22 cellular contexts compared by ENCODE assay signal in the genomic region with DNA sequence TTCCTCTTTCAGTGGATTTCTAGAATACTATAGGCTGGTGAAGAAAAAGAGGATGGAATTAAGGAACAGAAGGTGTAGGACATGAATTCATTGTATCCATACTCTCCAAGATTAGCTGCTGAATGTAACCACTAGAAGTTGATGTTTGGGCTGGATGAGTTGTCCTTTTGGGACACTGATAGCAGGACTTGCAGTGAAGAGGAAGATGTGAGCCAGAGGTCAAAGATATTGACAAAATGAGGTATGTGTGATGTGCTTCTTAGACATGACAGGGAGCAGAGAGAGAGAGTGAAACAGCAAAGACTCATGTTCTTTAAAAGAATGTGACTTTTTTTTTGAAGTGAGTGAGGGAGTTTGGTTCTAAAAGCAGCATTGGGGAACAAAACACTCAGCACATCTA.
A peak's percentile ranks its signal among the peaks of the same experiment; 100 is the strongest.
DNase-seq lines count a peak whose midpoint lies in the region; ATAC-seq and FAIRE-seq lines count a peak whose summit lies in the region.
"Had no signal": no experiment of that assay in that cellular context is flagged by ENCODE, and none has a peak within 500 bp of the region (broad histone marks: within the 10 kb centered on the region; RNA-seq: fewer than 3 reads in every experiment).

No MANE protein-coding gene starts in this region.

- no peaks in the 10 kb centered on the region for H3K79me2 ChIP-seq in mesendoderm (ENCODE audit: control insufficient read depth, insufficient read depth, low read length)

- H3K27ac ChIP-seq in esophagus (ENCODE audit: low read depth in 2 of 2, low read length in 1 of 2): peak overlapping the region; percentile 55 to 73
- no peak overlapping the region for H3K27ac ChIP-seq in mesendoderm (ENCODE audit: low read depth, low read length)
- H3K27ac ChIP-seq: 22Rv1, HL-60, SJSA1 had no signal

- ATAC-seq in left ventricle myocardium superior (peak; percentile 52), Right ventricle myocardium inferior (no peak), GM19397 (IDR thresholded peaks at IDR 0.05; ENCODE audit: unreplicated experiment) (no peak)
- no peak for ATAC-seq in activated T-helper 17 cell treated with anti-CD3 and anti-CD28 coated beads, Interleukin-2, amount 50 U/mL, for 72 hours (replicated peaks)

- H3K4me3 Mint-ChIP-seq in activated T-helper 17 cell treated with anti-CD3 and anti-CD28 coated beads, Interleukin-2, amount 50 U/mL, for 72 hours: no peak overlapping the region
- H3K4me3 Mint-ChIP-seq: CD14-positive monocyte, H9, IgD-negative memory B cell had no signal

- H2AK5ac ChIP-seq in mesendoderm (ENCODE audit: low read length): no peak overlapping the region

- H3K9me3 ChIP-seq in esophagus (ENCODE audit: control insufficient read depth in 2 of 2, insufficient read depth in 1 of 2, low read depth in 1 of 2, low read length in 1 of 2): no peaks in the 10 kb centered on the region
- H3K9me3 ChIP-seq: SJSA1 had no signal

- H3K27me3 ChIP-seq in esophagus (ENCODE audit: control insufficient read depth in 1 of 2, insufficient read depth in 2 of 2, low read length in 2 of 2) (no peaks in the 10 kb centered on the region), mesendoderm (ENCODE audit: insufficient read depth, low read length, poor library complexity) (no peaks in the 10 kb centered on the region)
- H3K27me3 ChIP-seq: SJSA1 had no signal

- FAIRE-seq in RCC 7860 (lab: Jason Lieb, UNC): no peak

- H3K4me1 ChIP-seq in esophagus (ENCODE audit: control insufficient read depth in 2 of 2, insufficient read depth in 2 of 2, low read length in 1 of 2) (no peaks in the 10 kb centered on the region), mesendoderm (ENCODE audit: control insufficient read depth, low read depth, low read length) (no peaks in the 10 kb centered on the region)
- H3K4me1 ChIP-seq: SJSA1 had no signal

- no peak overlapping the region for H3K27ac Mint-ChIP-seq in activated T-helper 17 cell treated with anti-CD3 and anti-CD28 coated beads, Interleukin-2, amount 50 U/mL, for 72 hours
- H3K27ac Mint-ChIP-seq: CD14-positive monocyte, H9, IgD-negative memory B cell had no signal

- no peak overlapping the region for H2BK15ac ChIP-seq in mesendoderm (replicated peaks; ENCODE audit: low read depth)

- H3K9me3 Mint-ChIP-seq in activated T-helper 17 cell treated with anti-CD3 and anti-CD28 coated beads, Interleukin-2, amount 50 U/mL, for 72 hours: peaks cover 4% of the 10 kb centered on the region

- peaks cover 4% of the 10 kb centered on the region for H3K27me3 Mint-ChIP-seq in activated T-helper 17 cell treated with anti-CD3 and anti-CD28 coated beads, Interleukin-2, amount 50 U/mL, for 72 hours

- no peak overlapping the region for H3K56ac ChIP-seq in mesendoderm (ENCODE audit: low read length)

- no peak overlapping the region for H2BK5ac ChIP-seq in mesendoderm (ENCODE audit: low read length)

- no peak overlapping the region for H3K4ac ChIP-seq in mesendoderm (ENCODE audit: low read depth, low read length)

- H3K79me1 ChIP-seq in mesendoderm (ENCODE audit: low read length): no peaks in the 10 kb centered on the region

- no peak overlapping the region for H3K4me2 ChIP-seq in mesendoderm (ENCODE audit: low read length)

- DNase-seq in left ventricle myocardium superior: no peak
- DNase-seq in Right ventricle myocardium inferior (ENCODE audit: missing footprints): no peak
- DNase-seq in mesendoderm: peak; percentile 4
- no peak for DNase-seq in RCC 7860 (ENCODE audit: low spot score)
- DNase-seq in activated T-cell treated with anti-CD3 and anti-CD28 coated beads, Interleukin-2, amount 50 U/mL, for 1 hour: no peak
- DNase-seq: AML-193, DMS79 treated with DMSO at 0.1 percent for 48 hours, H9, MM.1S, NCI-H1092, NCI-H1436 treated with DMSO at 0.1 percent for 48 hours, NCI-H2029 treated with DMSO at 0.1 percent for 48 hours, NCI-H2171, NCI-H526 had no signal

- intact Hi-C loops in left ventricle myocardium superior (cut with micrococcal nuclease): no loop called here
- intact Hi-C loops in Right ventricle myocardium inferior (cut with DNase I): no loop called here

- no peaks in the 10 kb centered on the region for H3K4me1 Mint-ChIP-seq in activated T-helper 17 cell treated with anti-CD3 and anti-CD28 coated beads, Interleukin-2, amount 50 U/mL, for 72 hours
- H3K4me1 Mint-ChIP-seq: H9, IgD-negative memory B cell had no signal

- no peaks in the 10 kb centered on the region for H3K36me3 Mint-ChIP-seq in activated T-helper 17 cell treated with anti-CD3 and anti-CD28 coated beads, Interleukin-2, amount 50 U/mL, for 72 hours (ENCODE audit: low read depth)
- H3K36me3 Mint-ChIP-seq: CD14-positive monocyte, IgD-negative memory B cell had no signal

- peak overlapping the region; percentile 41 for H3K18ac ChIP-seq in mesendoderm (ENCODE audit: low read length)

- H4K8ac ChIP-seq in mesendoderm (ENCODE audit: low read depth, low read length): no peak overlapping the region

- no peak overlapping the region for H2BK120ac ChIP-seq in mesendoderm (ENCODE audit: low read depth, low read length)

- H3K36me3 ChIP-seq in esophagus (ENCODE audit: control insufficient read depth in 2 of 2, insufficient read depth in 2 of 2, low read length in 1 of 2): no peaks in the 10 kb centered on the region
- no peaks in the 10 kb centered on the region for H3K36me3 ChIP-seq in mesendoderm (ENCODE audit: control insufficient read depth, insufficient read depth, low read length)
- H3K36me3 ChIP-seq: SJSA1 had no signal

- no peak overlapping the region for H3K23ac ChIP-seq in mesendoderm (ENCODE audit: low read length)

- no peak overlapping the region for H3K9ac ChIP-seq in mesendoderm (ENCODE audit: low read length)

- H4K5ac ChIP-seq in mesendoderm (ENCODE audit: low read length): no peak overlapping the region

- H3K4me3 ChIP-seq in esophagus (ENCODE audit: low read depth in 1 of 2, low read length in 2 of 2) (no peak overlapping the region), mesendoderm (ENCODE audit: low read length) (no peak overlapping the region)
- H3K4me3 ChIP-seq: SJSA1 had no signal
